In the genomic region with DNA sequence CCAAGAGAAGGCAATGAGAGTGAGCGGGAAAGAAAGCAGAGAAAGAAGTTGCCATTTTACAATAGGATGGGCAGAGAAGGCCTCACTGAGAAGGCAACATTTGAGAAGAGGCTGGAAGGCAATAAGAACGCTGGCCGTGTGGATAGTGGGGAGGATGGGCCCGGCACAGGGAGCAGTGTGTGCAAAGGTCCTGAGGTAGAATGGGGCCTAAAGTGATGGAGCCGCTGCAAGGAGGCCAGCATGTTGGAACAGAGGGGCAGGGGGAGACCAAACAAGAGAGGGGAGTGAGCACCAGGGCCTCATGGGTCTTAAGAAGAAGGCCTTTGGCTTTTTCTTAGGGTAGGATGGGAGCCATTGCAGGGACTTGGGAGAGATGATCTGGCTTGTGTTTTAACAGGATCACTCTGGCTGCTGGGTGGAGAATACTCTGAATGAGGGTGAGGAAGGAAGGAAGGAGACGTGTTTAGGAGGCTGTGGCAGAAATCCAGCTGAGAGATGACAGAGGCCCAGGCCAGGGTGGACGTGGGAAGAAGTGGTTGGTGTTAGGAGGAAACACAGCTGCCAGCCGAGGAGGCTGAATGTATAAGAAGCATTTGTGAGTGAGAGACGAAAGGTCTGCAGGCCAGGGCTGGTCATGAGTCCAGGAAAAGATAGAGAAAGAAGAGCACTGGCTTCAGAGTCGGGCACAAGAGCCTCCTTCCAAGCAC, we compare ENCODE assay signal across 17 cellular contexts.
A peak's percentile ranks its signal among the peaks of the same experiment; 100 is the strongest.
DNase-seq lines count a peak whose midpoint lies in the region; ATAC-seq, FAIRE-seq and TF ChIP-seq lines count a peak whose summit lies in the region.
"Had no signal": no experiment of that assay in that cellular context is flagged by ENCODE, and none has a peak within 500 bp of the region (broad histone marks: within the 10 kb centered on the region; RNA-seq: fewer than 3 reads in every experiment).

No MANE protein-coding gene starts in this region.

- BruUV-seq in endothelial cell of umbilical vein (replicated peaks; lab: Mats Ljungman, UMichigan) = no TSS peak

- H3K4me1 ChIP-seq in BLaER1 (peaks cover 49% of the 10 kb centered on the region), HEK293 (ENCODE audit: control insufficient read depth, insufficient read depth, low read length) (peaks cover 16% of the 10 kb centered on the region), endothelial cell of umbilical vein (ENCODE audit: control insufficient read depth, extremely low read depth, insufficient read depth, low read length) (peaks cover 26% of the 10 kb centered on the region), neuronal stem cell (ENCODE audit: control insufficient read depth in 2 of 2, insufficient read depth in 1 of 2, low read depth in 1 of 2, low read length in 2 of 2) (peaks cover 12 to 15% of the 10 kb centered on the region in 2 donors), breast epithelium (no peaks in the 10 kb centered on the region)

- no peaks in the 10 kb centered on the region for H3K36me3 ChIP-seq in BLaER1
- H3K36me3 ChIP-seq in HEK293 (ENCODE audit: control insufficient read depth in 2 of 2, insufficient read depth in 1 of 2, low read length in 2 of 2) = no peaks in the 10 kb centered on the region
- H3K36me3 ChIP-seq in endothelial cell of umbilical vein (ENCODE audit: control insufficient read depth in 2 of 2, extremely low read depth in 1 of 2, insufficient read depth in 2 of 2, low read length in 2 of 2) = no peaks in the 10 kb centered on the region
- no peaks in the 10 kb centered on the region for H3K36me3 ChIP-seq in neuronal stem cell (replicated peaks in 1 of 2; ENCODE audit: control insufficient read depth in 2 of 2, insufficient read depth in 2 of 2, low read length in 2 of 2)
- H3K36me3 ChIP-seq in breast epithelium = no peaks in the 10 kb centered on the region

- H3K4me2 ChIP-seq in BLaER1 (0 out of 2 replicates have a peak overlapping the region, but pooled peaks have one; percentile 3), endothelial cell of umbilical vein (ENCODE audit: insufficient read depth, low read length) (peak overlapping the region; percentile 22), neuronal stem cell (ENCODE audit: insufficient read depth, low read length, poor library complexity, severe bottlenecking) (no peak overlapping the region)
- H3K4me2 ChIP-seq: GM23338 had no signal

- POLR2A ChIA-PET in HEK293 (lab: Yijun Ruan, JAX) = no interaction called here
- POLR2A ChIA-PET in endothelial cell of umbilical vein (lab: Charles Lee) = no interaction called here

- dilution Hi-C loops in endothelial cell of umbilical vein (cut with MboI; ENCODE audit: extremely low pct_ligation_motif_present, low sequenced_read_pairs) = no loop called here

- no peak overlapping the region for H3K4me3 ChIP-seq in BLaER1
- no peak overlapping the region for H3K4me3 ChIP-seq in HEK293 (ENCODE audit: low read depth, low read length)
- H3K4me3 ChIP-seq in endothelial cell of umbilical vein (replicated peaks in 1 of 3; ENCODE audit: insufficient read depth in 1 of 3, low read depth in 1 of 3, low read length in 3 of 3) = no peak overlapping the region
- H3K4me3 ChIP-seq in neuronal stem cell (ENCODE audit: low read length in 2 of 2) = no peak overlapping the region
- no peak overlapping the region for H3K4me3 ChIP-seq in breast epithelium
- H3K4me3 ChIP-seq: GM12878, GM23338 had no signal

- H4K20me1 ChIP-seq in BLaER1 (no peaks in the 10 kb centered on the region), endothelial cell of umbilical vein (replicated peaks; ENCODE audit: control insufficient read depth, extremely low read depth, insufficient read depth, low read length) (no peaks in the 10 kb centered on the region)

- intact Hi-C loops in endothelial cell of umbilical vein (cut with micrococcal nuclease) = loop anchor here (1.0 to 2.0 kb wide), 2 partner anchors 48 to 163 kb away; no protein-coding TSS in a partner anchor
- intact Hi-C loops in breast epithelium (cut with DNase I; ENCODE audit: low total_unique reads) = no loop called here

- no peaks in the 10 kb centered on the region for H3K79me2 ChIP-seq in endothelial cell of umbilical vein (ENCODE audit: control insufficient read depth, insufficient read depth, low read length)

- H3K9me3 ChIP-seq in BLaER1 = no peaks in the 10 kb centered on the region
- H3K9me3 ChIP-seq in HEK293 (ENCODE audit: control insufficient read depth, insufficient read depth, low read depth, low read length) = no peaks in the 10 kb centered on the region
- H3K9me3 ChIP-seq in endothelial cell of umbilical vein (replicated peaks; ENCODE audit: control insufficient read depth, insufficient read depth, low read length) = no peaks in the 10 kb centered on the region
- H3K9me3 ChIP-seq in neuronal stem cell (replicated peaks in 1 of 2; ENCODE audit: control insufficient read depth in 2 of 2, insufficient read depth in 1 of 2, low read depth in 1 of 2, low read length in 2 of 2) = no peaks in the 10 kb centered on the region
- no peaks in the 10 kb centered on the region for H3K9me3 ChIP-seq in breast epithelium

- TF ChIP-seq POLR2A in endothelial cell of umbilical vein (IDR thresholded peaks at IDR 0.05; ENCODE audit: low read depth, low read length) (no peak), breast epithelium (IDR thresholded peaks at IDR 0.05) (no peak)

- no peak overlapping the region for H3K23ac ChIP-seq in neuronal stem cell (ENCODE audit: low read depth, low read length, poor library complexity)

- H2BK120ac ChIP-seq in neuronal stem cell (ENCODE audit: low read depth, low read length) = no peak overlapping the region

- H2AK5ac ChIP-seq in neuronal stem cell (ENCODE audit: low read depth, low read length) = peak overlapping the region; percentile 16

- H3K18ac ChIP-seq in neuronal stem cell (ENCODE audit: low read length) = peak overlapping the region; percentile 36

- H3K27me3 ChIP-seq in BLaER1 = no peaks in the 10 kb centered on the region
- no peaks in the 10 kb centered on the region for H3K27me3 ChIP-seq in endothelial cell of umbilical vein (ENCODE audit: control insufficient read depth in 2 of 2, insufficient read depth in 2 of 2, low read length in 2 of 2)
- H3K27me3 ChIP-seq in neuronal stem cell (ENCODE audit: control insufficient read depth in 3 of 3, insufficient read depth in 3 of 3, low read depth in 1 of 3, low read length in 3 of 3) = no peaks in the 10 kb centered on the region
- H3K27me3 ChIP-seq in breast epithelium = peaks cover 0 to 1% of the 10 kb centered on the region in 2 donors

- H3K27ac ChIP-seq in BLaER1 (no peak overlapping the region), HEK293 (ENCODE audit: extremely low read depth, low read depth, low read length) (no peak overlapping the region), endothelial cell of umbilical vein (ENCODE audit: insufficient read depth, low read depth, low read length) (peak overlapping the region; percentile 73), neuronal stem cell (replicated peaks; ENCODE audit: low read length) (no peak overlapping the region), breast epithelium (no peak overlapping the region)

- H3K9me1 ChIP-seq in endothelial cell of umbilical vein (replicated peaks; ENCODE audit: control insufficient read depth, extremely low read depth, insufficient read depth, low read length) = no peaks in the 10 kb centered on the region

- no peak overlapping the region for H2BK5ac ChIP-seq in neuronal stem cell (ENCODE audit: low read length)

- FAIRE-seq in endothelial cell of umbilical vein (lab: Jason Lieb, UNC) = peak; percentile 85
- FAIRE-seq: G401.6, GM12878, GM18507 had no signal

- CTCF ChIA-PET in HEK293 (lab: Yijun Ruan, JAX) = no interaction called here
- CTCF ChIA-PET in endothelial cell of umbilical vein (lab: Charles Lee) = interaction anchor here (0.6 to 2.3 kb wide), 5 partner anchors 16 to 159 kb away, joined by 3 to 8 read pairs (median 3); no protein-coding TSS in a partner anchor

- no peak overlapping the region for H2BK15ac ChIP-seq in neuronal stem cell (ENCODE audit: low read length)

- no peaks in the 10 kb centered on the region for H3K79me1 ChIP-seq in neuronal stem cell (ENCODE audit: low read depth, low read length)

- no peak overlapping the region for H4K8ac ChIP-seq in neuronal stem cell (ENCODE audit: low read depth, low read length)

- no CpG with 5 or more reads among the region's 10 CpGs for WGBS in neuronal stem cell (ENCODE audit: extremely low coverage in 2 of 2, insufficient read length in 2 of 2, insufficient replicate concordance in 1 of 2), 2 donors

- TF ChIP-seq CTCF in HEK293 (tag by site-specific recombination; IDR thresholded peaks at IDR 0.05) = no peak
- no peak for TF ChIP-seq CTCF in endothelial cell of umbilical vein (IDR thresholded peaks at IDR 0.05; ENCODE audit: extremely low read depth in 1 of 2, insufficient read depth in 1 of 2, low read depth in 1 of 2, low read length in 2 of 2)
- no peak for TF ChIP-seq CTCF in breast epithelium (IDR thresholded peaks at IDR 0.05)

- no peak overlapping the region for H3K14ac ChIP-seq in neuronal stem cell (ENCODE audit: low read length)

- no peak overlapping the region for H2BK12ac ChIP-seq in neuronal stem cell (ENCODE audit: low read length)

- peak; percentile 82 for DNase-seq in endothelial cell of umbilical vein (ENCODE audit: low read depth, low spot score)
- no peak for DNase-seq in neuronal stem cell (ENCODE audit: low spot score)
- DNase-seq in breast epithelium (ENCODE audit: low spot score in 2 of 2) = no peak
- DNase-seq: CD8-positive, alpha-beta T cell; DND-41; KG1; NCI-H1048; NCI-H146; NCI-H510A had no signal

- no peak overlapping the region for H4K91ac ChIP-seq in neuronal stem cell (ENCODE audit: low read depth, low read length, poor library complexity)

- ATAC-seq in GM21447 (IDR thresholded peaks at IDR 0.05; ENCODE audit: unreplicated experiment) (no peak), HG03139 (IDR thresholded peaks at IDR 0.05; ENCODE audit: unreplicated experiment) (no peak)
- ATAC-seq: CD8-positive, alpha-beta T cell; GM12878; GM23338 had no signal

- H3K9ac ChIP-seq in BLaER1 (no peak overlapping the region), endothelial cell of umbilical vein (replicated peaks; ENCODE audit: extremely low read depth, insufficient read depth, low read length) (peak overlapping the region; percentile 53), neuronal stem cell (ENCODE audit: low read depth, low read length, poor library complexity) (no peak overlapping the region)

- H2AFZ ChIP-seq in endothelial cell of umbilical vein (ENCODE audit: low read depth, low read length) (peak overlapping the region; percentile 18), neuronal stem cell (ENCODE audit: low read length) (no peak overlapping the region)
- H2AFZ ChIP-seq: GM23338 had no signal

- no peak overlapping the region for H3K4ac ChIP-seq in neuronal stem cell (ENCODE audit: low read length)

TF ChIP-seq in HEK293, 187 proteins besides CTCF, POLR2A, EP300 and RAD21 (continues in another document):
- no peak for TF ChIP-seq ZNF132 (tag by site-specific recombination; IDR thresholded peaks at IDR 0.05; ENCODE audit: borderline replicate concordance)
- 0 out of 2 replicates have a peak, but pooled peaks have one; percentile 11 for TF ChIP-seq EGR2 (tag by site-specific recombination; IDR thresholded peaks at IDR 0.05; ENCODE audit: low read depth)

TF ChIP-seq in endothelial cell of umbilical vein, 7 proteins besides CTCF, POLR2A, EP300 and RAD21:
- TF ChIP-seq FOS (IDR thresholded peaks at IDR 0.05; ENCODE audit: borderline replicate concordance, insufficient read depth, low read length) (no peak), POLR2AphosphoS5 (IDR thresholded peaks at IDR 0.05; ENCODE audit: insufficient read depth, low read depth, low read length) (peak; percentile 14)
